In the genomic region with DNA sequence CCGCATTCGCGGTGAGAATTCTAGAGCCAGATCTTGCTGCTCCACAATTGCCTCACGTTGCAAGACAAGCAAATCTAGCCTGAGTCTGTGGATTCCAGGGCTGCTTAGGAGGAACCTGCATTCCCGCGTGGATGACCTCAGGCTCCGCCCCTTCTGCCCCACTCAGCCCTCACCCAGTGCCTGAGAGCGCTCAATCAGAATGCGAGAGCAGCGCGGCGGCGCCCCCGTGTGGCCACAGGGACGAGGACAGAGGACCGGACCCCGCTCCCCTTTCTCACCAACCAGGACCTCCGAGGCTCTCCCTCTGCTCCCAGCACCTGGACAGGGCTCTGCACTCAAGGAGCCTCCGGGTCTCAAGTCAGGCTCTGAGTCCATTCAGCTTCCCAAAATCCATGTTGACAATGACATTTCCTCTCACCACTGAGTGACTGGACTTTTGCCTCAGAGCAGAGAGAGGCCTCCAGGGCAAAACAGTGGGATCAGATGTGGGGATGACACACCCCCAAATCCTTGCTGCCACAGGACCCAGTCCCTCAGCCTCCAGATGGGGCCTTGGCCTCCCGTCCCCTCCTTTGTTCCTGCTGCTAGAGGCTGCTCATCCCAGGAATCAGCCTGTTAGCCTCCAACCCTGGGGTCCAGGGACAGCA, we compare ENCODE assay signal across 8 cellular contexts. TPM values are rescaled to one million over a fixed set of nuclear protein-coding genes. Genes with fewer than 3 reads are reported as not detected.
A peak's percentile ranks its signal among the peaks of the same experiment; 100 is the strongest.
DNase-seq lines count a peak whose midpoint lies in the region; ATAC-seq, FAIRE-seq and TF ChIP-seq lines count a peak whose summit lies in the region.

No MANE protein-coding gene starts in this region.

- H3K4me1 ChIP-seq in KMS-11 (ENCODE audit: low read depth, poor library complexity, severe bottlenecking) = no peaks in the 10 kb centered on the region
- H3K4me1 ChIP-seq in thoracic aorta (ENCODE audit: control insufficient read depth in 1 of 2, low read depth in 2 of 2) = peaks cover 0 to 3% of the 10 kb centered on the region in 2 donors

- no peaks in the 10 kb centered on the region for H4K20me1 ChIP-seq in KMS-11 (ENCODE audit: insufficient read depth)

- no peak for FAIRE-seq in frontal cortex (lab: Jason Lieb, UNC)

- no peak overlapping the region for H3K27ac ChIP-seq in KMS-11
- no peak overlapping the region for H3K27ac ChIP-seq in thoracic aorta

- H3K27me3 ChIP-seq in KMS-11 (ENCODE audit: insufficient read depth, low read depth) (no peaks in the 10 kb centered on the region), thoracic aorta (replicated peaks; ENCODE audit: insufficient read depth) (no peaks in the 10 kb centered on the region)

- no peak overlapping the region for H3K9ac ChIP-seq in KMS-11

- peak overlapping the region; percentile 36; the same call in 1 of the 2 replicates for H2AFZ ChIP-seq in KMS-11 (ENCODE audit: low read depth)

- peak; percentile 94 for ATAC-seq in omental fat pad (ENCODE audit: low FRiP score)
- peak; percentile 20 for ATAC-seq in thoracic aorta (ENCODE audit: insufficient number of reproducible peaks, low FRiP score, low read depth)

- no peak overlapping the region for H3K4me3 ChIP-seq in KMS-11 (IDR thresholded peaks at IDR 0.05; ENCODE audit: insufficient read depth, low read depth, low read length)
- H3K4me3 ChIP-seq in thoracic aorta = no peak overlapping the region

- H3K79me2 ChIP-seq in KMS-11 (ENCODE audit: insufficient read depth, low read depth) = no peaks in the 10 kb centered on the region

- H3K36me3 ChIP-seq in KMS-11 (ENCODE audit: insufficient read depth) (no peaks in the 10 kb centered on the region), thoracic aorta (no peaks in the 10 kb centered on the region)

- peak overlapping the region; percentile 11; the same call in 1 of the 2 replicates for H3K4me2 ChIP-seq in KMS-11

- no peaks in the 10 kb centered on the region for H3K9me3 ChIP-seq in thoracic aorta

- peak; percentile 46 for DNase-seq in SIG-M5 treated with dmso at 0.1 percent for 504 hours (lab: John Stamatoyannopoulos, UW; ENCODE audit: unreplicated experiment)
- no peak for DNase-seq in SIG-M5 (lab: John Stamatoyannopoulos, UW)
- peak; percentile 42 to 70 for DNase-seq in SHP77 (lab: John Stamatoyannopoulos, UW)
- peak; percentile 94 for DNase-seq in activated effector memory CD4-positive, alpha-beta T cell treated with anti-CD3 and anti-CD28 coated beads, Interleukin-2, amount 50 U/mL, for 16 hours
- DNase-seq in frontal cortex (ENCODE audit: low spot score in 2 of 2) = peak; percentile 24 to 73
- DNase-seq in omental fat pad (ENCODE audit: low spot score) = peak; percentile 69
- peak; percentile 43 for DNase-seq in thoracic aorta (ENCODE audit: low spot score)

- TF ChIP-seq CTCF in KMS-11 (conservative IDR thresholded peaks at IDR 0.05; ENCODE audit: low read depth, low read length) = peak; percentile 87
- peak in 1 of 3 donors; percentile 15 for TF ChIP-seq CTCF in omental fat pad (IDR thresholded peaks at IDR 0.05)
- peak; percentile 68 for TF ChIP-seq CTCF in thoracic aorta (IDR thresholded peaks at IDR 0.05)

RNA-seq across cellular contexts. Expression of gene RPP21, which starts 52.0 kb away (rescaled TPM):
- 23.2 TPM for total RNA-seq in frontal cortex
- total RNA-seq in omental fat pad = 10 to 100 TPM; 36.6 to 53.8 (median 48.1) TPM
- 10 to 100 TPM; 20.8 to 49.7 TPM for total RNA-seq in thoracic aorta
